ENCODE assay signal across 17 cellular contexts in genomic region chr6:20577280-20577679, GRCh38. TPM values are rescaled to one million over a fixed set of nuclear protein-coding genes. Genes with fewer than 3 reads are reported as not detected.
DNase-seq lines count a peak whose midpoint lies in the region; ATAC-seq lines count a peak whose summit lies in the region.
"Had no signal": no experiment of that assay in that cellular context is flagged by ENCODE, and none has a peak within 500 bp of the region (broad histone marks: within the 10 kb centered on the region; RNA-seq: fewer than 3 reads in every experiment).

No MANE protein-coding gene starts in this region.

- H3K4me3 Mint-ChIP-seq in activated naive CD8-positive, alpha-beta T cell, result no peak overlapping the region
- H3K4me3 Mint-ChIP-seq in activated naive CD8-positive, alpha-beta T cell treated with anti-CD3 and anti-CD28 coated beads for 36 hours, result no peak overlapping the region
- H3K4me3 Mint-ChIP-seq: CD14-positive monocyte had no signal

- peaks cover 14% of the 10 kb centered on the region for H3K4me1 Mint-ChIP-seq in activated naive CD8-positive, alpha-beta T cell (ENCODE audit: low read depth)
- H3K4me1 Mint-ChIP-seq in activated naive CD8-positive, alpha-beta T cell treated with anti-CD3 and anti-CD28 coated beads for 36 hours, result peaks cover 30% of the 10 kb centered on the region

- intact Hi-C loops in left colon (cut with DNase I, micrococcal nuclease), result no loop called here

- ATAC-seq in left colon, result no peak
- ATAC-seq: A549, K562, Right ventricle myocardium inferior had no signal

- H3K9me3 Mint-ChIP-seq in activated naive CD8-positive, alpha-beta T cell (ENCODE audit: low read depth), result no peaks in the 10 kb centered on the region
- H3K9me3 Mint-ChIP-seq in activated naive CD8-positive, alpha-beta T cell treated with anti-CD3 and anti-CD28 coated beads for 36 hours, result no peaks in the 10 kb centered on the region
- H3K9me3 Mint-ChIP-seq: CD14-positive monocyte had no signal

- H3K27me3 Mint-ChIP-seq in activated naive CD8-positive, alpha-beta T cell, result no peaks in the 10 kb centered on the region
- no peaks in the 10 kb centered on the region for H3K27me3 Mint-ChIP-seq in activated naive CD8-positive, alpha-beta T cell treated with anti-CD3 and anti-CD28 coated beads for 36 hours

- no peak for DNase-seq in activated naive CD8-positive, alpha-beta T cell treated with anti-CD3 and anti-CD28 coated beads for 36 hours
- peak; percentile 70 to 84 for DNase-seq in NCI-H524 (lab: John Stamatoyannopoulos, UW)
- DNase-seq in cerebellum (ENCODE audit: low spot score), result peak; percentile 5
- no peak for DNase-seq in stimulated activated CD4-positive, alpha-beta T cell treated with anti-CD3 and anti-CD28 coated beads, Interleukin-15, amount 100 ng/mL, for 24 hours
- no peak for DNase-seq in left colon
- DNase-seq in NCI-H1092 (lab: John Stamatoyannopoulos, UW), result no peak
- DNase-seq: COR-L47, DMS79, HCEC 1CT, NCI-H1092 treated with DMSO at 0.1 percent for 48 hours, NCI-H1930, NCI-H526 treated with DMSO at 0.1 percent for 48 hours had no signal

- peak overlapping the region; percentile 41 for H3K27ac Mint-ChIP-seq in activated naive CD8-positive, alpha-beta T cell
- no peak overlapping the region for H3K27ac Mint-ChIP-seq in activated naive CD8-positive, alpha-beta T cell treated with anti-CD3 and anti-CD28 coated beads for 36 hours

- H3K36me3 Mint-ChIP-seq in activated naive CD8-positive, alpha-beta T cell, result peaks cover 9% of the 10 kb centered on the region
- peaks cover 20% of the 10 kb centered on the region for H3K36me3 Mint-ChIP-seq in activated naive CD8-positive, alpha-beta T cell treated with anti-CD3 and anti-CD28 coated beads for 36 hours

RNA-seq across cellular contexts. Expression of gene CDKAL1, which starts 43.0 kb away (rescaled TPM):
- total RNA-seq in activated naive CD8-positive, alpha-beta T cell treated with anti-CD3 and anti-CD28 coated beads for 36 hours, result 10 to 100 TPM; 22.6 to 22.7 TPM
- 32.3 TPM for total RNA-seq in cerebellum
- 10 to 100 TPM; 11.7 to 12.5 TPM for total RNA-seq in left colon

Comparison
In these comparisons a context has a peak if more than half of its experiments do, and no peak if none do; other contexts are left out.
1. DNase-seq: peak in NCI-H524 (2 of 2) and cerebellum (single experiment); none in activated naive CD8-positive, alpha-beta T cell treated with anti-CD3 and anti-CD28 coated beads for 36 hours (single experiment), stimulated activated CD4-positive, alpha-beta T cell treated with anti-CD3 and anti-CD28 coated beads, Interleukin-15, amount 100 ng/mL, for 24 hours (single experiment), left colon (0 of 2) and NCI-H1092 (single experiment).